20 cellular contexts compared by ENCODE assay signal in the genomic region with DNA sequence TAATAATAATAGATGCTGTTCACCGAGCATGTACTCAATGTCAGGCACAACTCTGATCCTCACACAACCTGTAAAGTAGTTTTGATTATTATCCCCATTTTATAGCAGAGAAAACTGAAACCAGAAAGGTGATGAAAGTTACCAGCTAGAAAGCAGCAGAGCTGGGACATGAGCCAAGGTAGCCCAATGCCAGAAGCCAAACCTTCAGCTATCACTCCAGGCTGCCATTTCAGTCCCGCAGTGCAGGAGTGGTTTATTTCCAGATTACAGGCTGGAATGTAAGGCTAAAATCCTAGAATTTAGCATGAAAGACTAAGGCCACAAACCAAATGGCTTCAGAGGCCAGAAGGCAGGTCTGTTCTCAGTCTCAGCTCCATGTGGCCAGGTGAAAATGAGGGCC.
"Had no signal": no experiment of that assay in that cellular context is flagged by ENCODE, and none has a peak within 500 bp of the region (broad histone marks: within the 10 kb centered on the region; RNA-seq: fewer than 3 reads in every experiment).

No MANE protein-coding gene starts in this region.

- ATAC-seq: activated CD8-positive, alpha-beta T cell treated with anti-CD3 and anti-CD28 coated beads for 36 hours; activated T-cell treated with anti-CD3 and anti-CD28 coated beads, Interleukin-2, amount 50 U/mL, for 4 hours; activated T-helper 17 cell treated with anti-CD3 and anti-CD28 coated beads, Interleukin-2, amount 50 U/mL, for 72 hours; left lobe of liver; natural killer cell; T-helper 17 cell had no signal

- H3K27ac ChIP-seq: cardiac muscle cell, spleen, suprapubic skin, tibial artery had no signal

- H3K27me3 ChIP-seq: cardiac muscle cell, spleen, suprapubic skin, tibial artery had no signal

- H3K9me3 ChIP-seq: spleen, suprapubic skin, tibial artery had no signal

- H3K4me1 ChIP-seq: spleen, tibial artery had no signal

- H3K36me3 ChIP-seq: cardiac muscle cell, spleen, suprapubic skin, tibial artery had no signal

- H3K4me3 ChIP-seq: cardiac muscle cell, lung, spleen, suprapubic skin, tibial artery had no signal

- DNase-seq: activated CD4-positive, alpha-beta T cell treated with anti-CD3 and anti-CD28 coated beads, Interleukin-2, amount 10 ng/mL, durations not matched to agents 7 days and 5 days; activated CD4-positive, CD25-positive, alpha-beta regulatory T cell treated with anti-CD3 and anti-CD28 coated beads, Interleukin-2, amount 50 U/mL, for 72 hours; activated CD8-positive, alpha-beta T cell treated with anti-CD3 and anti-CD28 coated beads for 36 hours; activated gamma-delta T cell treated with Interleukin-2 at 50 U/mL for 16 hours; activated naive CD4-positive, alpha-beta T cell treated with anti-CD3 and anti-CD28 coated beads, Interleukin-2, amount 50 U/mL, for 16 hours; activated T-cell treated with anti-CD3 and anti-CD28 coated beads, Interleukin-2, amount 50 U/mL, for 4 hours; foreskin melanocyte; kidney glomerular epithelial cell; mesendoderm; natural killer cell; spleen; stimulated activated naive CD4-positive, alpha-beta T cell; T-helper 17 cell; tibial artery had no signal

- FAIRE-seq: endothelial cell of umbilical vein had no signal
